ENCODE assay signal across 9 cellular contexts in genomic region chr16:68284847-68285246, GRCh38. TPM values are rescaled to one million over a fixed set of nuclear protein-coding genes. Genes with fewer than 3 reads are reported as not detected.
DNase-seq lines count a peak whose midpoint lies in the region; ATAC-seq and TF ChIP-seq lines count a peak whose summit lies in the region.
"Had no signal": no experiment of that assay in that cellular context is flagged by ENCODE, and none has a peak within 500 bp of the region (broad histone marks: within the 10 kb centered on the region; RNA-seq: fewer than 3 reads in every experiment).

No MANE protein-coding gene starts in this region.

- intact Hi-C loops in activated naive CD4-positive, alpha-beta T cell treated with anti-CD3 and anti-CD28 coated beads for 36 hours (cut with micrococcal nuclease), result loop anchor here (1.0 to 5.0 kb wide), 3 partner anchors 10 to 198 kb away; partner anchors contain the start of gene NFATC3

- peaks cover 98% of the 10 kb centered on the region for H3K4me1 Mint-ChIP-seq in activated naive CD4-positive, alpha-beta T cell treated with anti-CD3 and anti-CD28 coated beads for 36 hours (ENCODE audit: low read depth)
- peaks cover 92% of the 10 kb centered on the region for H3K4me1 Mint-ChIP-seq in activated CD8-positive, alpha-beta T cell treated with anti-CD3 and anti-CD28 coated beads, Interleukin-2, amount 10 ng/mL, durations not matched to agents 7 days and 5 days (ENCODE audit: low read depth)

- H3K27ac ChIP-seq in temporal lobe (ENCODE audit: low read depth, low read length), result peak overlapping the region; percentile 19

- no peak for DNase-seq in activated naive CD4-positive, alpha-beta T cell treated with anti-CD3 and anti-CD28 coated beads for 36 hours
- no peak for DNase-seq in activated naive CD4-positive, alpha-beta T cell treated with anti-CD3 and anti-CD28 coated beads, Interleukin-2, amount 50 U/mL, for 16 hours
- peak; percentile 37 for DNase-seq in activated CD8-positive, alpha-beta T cell treated with anti-CD3 and anti-CD28 coated beads, Interleukin-2, amount 10 ng/mL, durations not matched to agents 7 days and 5 days
- DNase-seq in NCI-H1436 treated with DMSO at 0.1 percent for 48 hours (lab: John Stamatoyannopoulos, UW) (no peak), erythroblast (lab: John Stamatoyannopoulos, UW) (no peak)

- H3K27me3 Mint-ChIP-seq in activated naive CD4-positive, alpha-beta T cell treated with anti-CD3 and anti-CD28 coated beads for 36 hours (ENCODE audit: low read depth), result no peaks in the 10 kb centered on the region
- no peaks in the 10 kb centered on the region for H3K27me3 Mint-ChIP-seq in activated CD8-positive, alpha-beta T cell treated with anti-CD3 and anti-CD28 coated beads, Interleukin-2, amount 10 ng/mL, durations not matched to agents 7 days and 5 days (ENCODE audit: low read depth)

- CTCF ChIA-PET in activated naive CD4-positive, alpha-beta T cell treated with anti-CD3 and anti-CD28 coated beads for 36 hours (lab: Charles Lee), result interaction anchor here (1.2 to 10.6 kb wide), 5 partner anchors 11 to 43 kb away, joined by 3 to 181 read pairs (median 3); partner anchors contain the start of gene SLC7A6
- CTCF ChIA-PET in activated CD8-positive, alpha-beta T cell treated with anti-CD3 and anti-CD28 coated beads, Interleukin-2, amount 10 ng/mL, durations not matched to agents 7 days and 5 days (lab: Charles Lee), result interaction anchor here (0.7 to 15.7 kb wide), 11 partner anchors 10 to 244 kb away, joined by 3 to 346 read pairs (median 4); partner anchors contain the start of genes PRMT7, SLC7A6 and SLC7A6OS

- peak; percentile 54 for ATAC-seq in HG03135 (IDR thresholded peaks at IDR 0.05; ENCODE audit: unreplicated experiment)
- ATAC-seq in activated CD8-positive, alpha-beta T cell treated with anti-CD3 and anti-CD28 coated beads, Interleukin-2, amount 10 ng/mL, durations not matched to agents 7 days and 5 days, result peak; percentile 3
- no peak for ATAC-seq in HG02840 (IDR thresholded peaks at IDR 0.05; ENCODE audit: low FRiP score, unreplicated experiment)

- peaks cover 57% of the 10 kb centered on the region for H3K36me3 Mint-ChIP-seq in activated naive CD4-positive, alpha-beta T cell treated with anti-CD3 and anti-CD28 coated beads for 36 hours (ENCODE audit: low read depth)
- H3K36me3 Mint-ChIP-seq in activated CD8-positive, alpha-beta T cell treated with anti-CD3 and anti-CD28 coated beads, Interleukin-2, amount 10 ng/mL, durations not matched to agents 7 days and 5 days (ENCODE audit: low read depth), result peaks cover 75% of the 10 kb centered on the region

- peak overlapping the region; percentile 92 for H3K27ac Mint-ChIP-seq in activated naive CD4-positive, alpha-beta T cell treated with anti-CD3 and anti-CD28 coated beads for 36 hours
- H3K27ac Mint-ChIP-seq in activated CD8-positive, alpha-beta T cell treated with anti-CD3 and anti-CD28 coated beads, Interleukin-2, amount 10 ng/mL, durations not matched to agents 7 days and 5 days, result peak overlapping the region; percentile 84

- H3K4me3 Mint-ChIP-seq in activated naive CD4-positive, alpha-beta T cell treated with anti-CD3 and anti-CD28 coated beads for 36 hours, result peak overlapping the region; percentile 58
- peak overlapping the region; percentile 58 for H3K4me3 Mint-ChIP-seq in activated CD8-positive, alpha-beta T cell treated with anti-CD3 and anti-CD28 coated beads, Interleukin-2, amount 10 ng/mL, durations not matched to agents 7 days and 5 days

- POLR2A ChIA-PET in activated CD8-positive, alpha-beta T cell treated with anti-CD3 and anti-CD28 coated beads, Interleukin-2, amount 10 ng/mL, durations not matched to agents 7 days and 5 days (lab: Charles Lee), result interaction anchor here (0.7 to 4.5 kb wide), 8 partner anchors 9 to 34 kb away, joined by 3 to 55 read pairs (median 8); partner anchors contain the start of genes PRMT7, SLC7A6 and SLC7A6OS

- no peak for TF ChIP-seq POLR2A in erythroblast (IDR thresholded peaks at IDR 0.05; ENCODE audit: low read length)

- no peaks in the 10 kb centered on the region for H3K9me3 Mint-ChIP-seq in activated naive CD4-positive, alpha-beta T cell treated with anti-CD3 and anti-CD28 coated beads for 36 hours
- H3K9me3 Mint-ChIP-seq in activated CD8-positive, alpha-beta T cell treated with anti-CD3 and anti-CD28 coated beads, Interleukin-2, amount 10 ng/mL, durations not matched to agents 7 days and 5 days (ENCODE audit: insufficient read depth), result no peaks in the 10 kb centered on the region

RNA-seq across cellular contexts. Expression of gene SLC7A6, which starts 20.5 kb away (rescaled TPM):
- 10 to 100 TPM; 79.4 to 83.4 TPM for total RNA-seq in activated naive CD4-positive, alpha-beta T cell treated with anti-CD3 and anti-CD28 coated beads for 36 hours
- total RNA-seq in activated CD8-positive, alpha-beta T cell treated with anti-CD3 and anti-CD28 coated beads, Interleukin-2, amount 10 ng/mL, durations not matched to agents 7 days and 5 days, result 10 to 100 TPM; 84.1 to 85.0 TPM
- total RNA-seq in temporal lobe, result 11.3 TPM

RNA-seq across cellular contexts. Expression of gene SLC7A6OS, which starts 25.9 kb away (rescaled TPM):
- 10 to 100 TPM; 23.0 to 26.4 TPM for total RNA-seq in activated naive CD4-positive, alpha-beta T cell treated with anti-CD3 and anti-CD28 coated beads for 36 hours
- 10 to 100 TPM; 26.3 to 30.7 TPM for total RNA-seq in activated CD8-positive, alpha-beta T cell treated with anti-CD3 and anti-CD28 coated beads, Interleukin-2, amount 10 ng/mL, durations not matched to agents 7 days and 5 days
- total RNA-seq in temporal lobe, result 8.9 TPM

RNA-seq across cellular contexts. Expression of gene PRMT7, which starts 26.0 kb away (rescaled TPM):
- total RNA-seq in activated naive CD4-positive, alpha-beta T cell treated with anti-CD3 and anti-CD28 coated beads for 36 hours, result 10 to 100 TPM; 51.6 to 52.4 TPM
- 10 to 100 TPM; 70.4 to 73.2 TPM for total RNA-seq in activated CD8-positive, alpha-beta T cell treated with anti-CD3 and anti-CD28 coated beads, Interleukin-2, amount 10 ng/mL, durations not matched to agents 7 days and 5 days
- total RNA-seq in temporal lobe, result 39.1 TPM

RNA-seq across cellular contexts. Expression of gene PLA2G15, which starts 39.7 kb away (rescaled TPM):
- total RNA-seq in activated naive CD4-positive, alpha-beta T cell treated with anti-CD3 and anti-CD28 coated beads for 36 hours, result 1 to 10 TPM; 4.2 to 5.4 TPM
- total RNA-seq in activated CD8-positive, alpha-beta T cell treated with anti-CD3 and anti-CD28 coated beads, Interleukin-2, amount 10 ng/mL, durations not matched to agents 7 days and 5 days, result 1 to 10 TPM; 8.6 to 9.4 TPM
- total RNA-seq in temporal lobe, result 16.0 TPM

RNA-seq across cellular contexts. Expression of gene ESRP2, which starts 48.9 kb away (rescaled TPM):
- under 1 TPM; 0.21 to 0.35 TPM for total RNA-seq in activated naive CD4-positive, alpha-beta T cell treated with anti-CD3 and anti-CD28 coated beads for 36 hours
- total RNA-seq in activated CD8-positive, alpha-beta T cell treated with anti-CD3 and anti-CD28 coated beads, Interleukin-2, amount 10 ng/mL, durations not matched to agents 7 days and 5 days, result under 1 TPM in 1 of 2 experiments, not detected in 1; 0.18 TPM
- not detected for total RNA-seq in temporal lobe
- total RNA-seq: SK-MEL-5 had no signal
